ENCODE assay signal across 8 cellular contexts in genomic region chr12:49188205-49188915, GRCh38. TPM values are rescaled to one million over a fixed set of nuclear protein-coding genes. Genes with fewer than 3 reads are reported as not detected.
DNase-seq lines count a peak whose midpoint lies in the region; ATAC-seq, FAIRE-seq and TF ChIP-seq lines count a peak whose summit lies in the region.

No MANE protein-coding gene starts in this region.

- POLR2A ChIA-PET in endothelial cell of umbilical vein (lab: Charles Lee): interaction anchor here (0.5 to 4.8 kb wide), 18 partner anchors 9 to 118 kb away, joined by 3 to 58 read pairs (median 4); partner anchors contain the start of genes RHEBL1 and TUBA1B

- intact Hi-C loops in endothelial cell of umbilical vein (cut with micrococcal nuclease): no loop called here
- intact Hi-C loops in mucosa of descending colon (cut with DNase I, micrococcal nuclease): loop anchor here in 1 of 2 donors (10.0 kb wide), 1 partner anchor 54 kb away; the partner anchor contains the start of gene TUBA1B

- peak; percentile 40 for ATAC-seq in GM18867 (IDR thresholded peaks at IDR 0.05; ENCODE audit: unreplicated experiment)
- ATAC-seq in HG03135 (IDR thresholded peaks at IDR 0.05; ENCODE audit: unreplicated experiment): peak; percentile 46
- peak; percentile 83 for ATAC-seq in mucosa of descending colon

- H3K27me3 ChIP-seq in endothelial cell of umbilical vein (ENCODE audit: control insufficient read depth in 2 of 2, insufficient read depth in 2 of 2, low read length in 2 of 2): no peaks in the 10 kb centered on the region

- H3K27ac ChIP-seq in endothelial cell of umbilical vein (ENCODE audit: insufficient read depth, low read depth, low read length): peak overlapping the region; percentile 56

- peak; percentile 37 for FAIRE-seq in endothelial cell of umbilical vein (lab: Jason Lieb, UNC)

- H2AFZ ChIP-seq in endothelial cell of umbilical vein (ENCODE audit: low read depth, low read length): no peak overlapping the region

- peaks cover 26% of the 10 kb centered on the region for H3K79me2 ChIP-seq in endothelial cell of umbilical vein (ENCODE audit: control insufficient read depth, insufficient read depth, low read length)

- dilution Hi-C loops in endothelial cell of umbilical vein (cut with MboI; ENCODE audit: extremely low pct_ligation_motif_present, low sequenced_read_pairs): no loop called here

- peaks cover 9% of the 10 kb centered on the region for H4K20me1 ChIP-seq in endothelial cell of umbilical vein (replicated peaks; ENCODE audit: control insufficient read depth, extremely low read depth, insufficient read depth, low read length)

- H3K36me3 ChIP-seq in endothelial cell of umbilical vein (ENCODE audit: control insufficient read depth in 2 of 2, extremely low read depth in 1 of 2, insufficient read depth in 2 of 2, low read length in 2 of 2) (peaks cover 10 to 12% of the 10 kb centered on the region in 2 experiments), mucosa of descending colon (ENCODE audit: low read depth) (no peaks in the 10 kb centered on the region)

- TF ChIP-seq CTCF in AG09319 (IDR thresholded peaks at IDR 0.05; ENCODE audit: low read depth, low read length) (no peak; the same call in 1 of the 2 replicates), endothelial cell of umbilical vein (IDR thresholded peaks at IDR 0.05; ENCODE audit: extremely low read depth in 1 of 2, insufficient read depth in 1 of 2, low read depth in 1 of 2, low read length in 2 of 2) (no peak), mucosa of descending colon (IDR thresholded peaks at IDR 0.05) (no peak)

- DNase-seq in AG09319 (ENCODE audit: extremely low read depth, low read depth) (peak; percentile 45), NCI-H526 treated with DMSO at 0.1 percent for 48 hours (lab: John Stamatoyannopoulos, UW) (peak; percentile 50), endothelial cell of umbilical vein (ENCODE audit: low read depth, low spot score) (peak; percentile 65), mucosa of descending colon (peak; percentile 84 to 90 (median 88))
- DNase-seq in activated CD8-positive, alpha-beta memory T cell treated with anti-CD3 and anti-CD28 coated beads, Interleukin-2, amount 50 U/mL, for 24 hours (ENCODE audit: extremely low read depth): peak; percentile 44
- DNase-seq in stimulated activated CD8-positive, alpha-beta memory T cell treated with anti-CD3 and anti-CD28 coated beads, Interleukin-2, amount 100 ng/mL, for 48 hours (ENCODE audit: low read depth in 2 of 2): peak; percentile 51 to 69

- CTCF ChIA-PET in endothelial cell of umbilical vein (lab: Charles Lee): interaction anchor here (1.0 to 4.3 kb wide), 10 partner anchors 13 to 124 kb away, joined by 3 to 38 read pairs (median 12); partner anchors contain the start of gene TUBA1B

- H3K9ac ChIP-seq in endothelial cell of umbilical vein (replicated peaks; ENCODE audit: extremely low read depth, insufficient read depth, low read length): peak overlapping the region; percentile 84

- H3K9me3 ChIP-seq in endothelial cell of umbilical vein (replicated peaks; ENCODE audit: control insufficient read depth, insufficient read depth, low read length) (no peaks in the 10 kb centered on the region), mucosa of descending colon (no peaks in the 10 kb centered on the region)

- no peaks in the 10 kb centered on the region for H3K9me1 ChIP-seq in endothelial cell of umbilical vein (replicated peaks; ENCODE audit: control insufficient read depth, extremely low read depth, insufficient read depth, low read length)

- peak overlapping the region; percentile 3 for H3K4me2 ChIP-seq in endothelial cell of umbilical vein (ENCODE audit: insufficient read depth, low read length)

- BruUV-seq in endothelial cell of umbilical vein (replicated peaks; lab: Mats Ljungman, UMichigan): TSS peak; percentile 57

- peak overlapping the region; percentile 74 to 95 (median 89) for H3K4me3 ChIP-seq in endothelial cell of umbilical vein (replicated peaks in 1 of 3; ENCODE audit: insufficient read depth in 1 of 3, low read depth in 1 of 3, low read length in 3 of 3)
- H3K4me3 ChIP-seq in mucosa of descending colon: peak overlapping the region; percentile 51

- peaks cover 28% of the 10 kb centered on the region for H3K4me1 ChIP-seq in endothelial cell of umbilical vein (ENCODE audit: control insufficient read depth, extremely low read depth, insufficient read depth, low read length)
- peaks cover 4% of the 10 kb centered on the region for H3K4me1 ChIP-seq in mucosa of descending colon (ENCODE audit: low read depth)

- TF ChIP-seq POLR2A in endothelial cell of umbilical vein (IDR thresholded peaks at IDR 0.05; ENCODE audit: low read depth, low read length): no peak

TF ChIP-seq in endothelial cell of umbilical vein, 7 proteins besides CTCF, POLR2A, EP300 and RAD21:
- no peak for TF ChIP-seq MAX (IDR thresholded peaks at IDR 0.05; ENCODE audit: insufficient read depth, insufficient read length)
- no peak for TF ChIP-seq FOS (IDR thresholded peaks at IDR 0.05; ENCODE audit: borderline replicate concordance, insufficient read depth, low read length)
- no peak for TF ChIP-seq JUN (IDR thresholded peaks at IDR 0.05; ENCODE audit: borderline replicate concordance, insufficient read depth, insufficient read length, low read depth)
- TF ChIP-seq POLR2AphosphoS5 (IDR thresholded peaks at IDR 0.05; ENCODE audit: insufficient read depth, low read depth, low read length): peak; percentile 62
- TF ChIP-seq GATA2 (IDR thresholded peaks at IDR 0.05; ENCODE audit: insufficient read depth, insufficient read length, low read depth, low read length): no peak
- no peak for TF ChIP-seq EZH2 (IDR thresholded peaks at IDR 0.05; ENCODE audit: borderline replicate concordance, low read depth, low read length, severe bottlenecking)
- no peak for TF ChIP-seq MYC (IDR thresholded peaks at IDR 0.05; ENCODE audit: low read depth, low read length)

RNA-seq across cellular contexts. Expression of gene TUBA1A, which starts 0.5 kb away (rescaled TPM):
- total RNA-seq in endothelial cell of umbilical vein (701 and 740 TPM in 2 replicates), mucosa of descending colon (100 to 1,000 TPM in 1 of 3 donors, 10 to 100 TPM in 2; 20.5 to 295 (median 64.4) TPM)
- polyA plus RNA-seq in endothelial cell of umbilical vein: 2,429 and 3,046 TPM in 2 replicates
- 1,553 and 1,641 TPM in 2 replicates for polyA plus RNA-seq in endothelial cell of umbilical vein (2011; cell fraction: cytosol; rRNA removed)
- 917 and 1,076 TPM in 2 replicates for polyA plus RNA-seq in endothelial cell of umbilical vein (2011; cell fraction: nucleus; rRNA removed)
- 924 and 1,060 TPM in 2 replicates for polyA plus RNA-seq in endothelial cell of umbilical vein (2012)
- polyA minus RNA-seq in endothelial cell of umbilical vein: 1,517 and 1,697 TPM in 2 replicates
- polyA minus RNA-seq in endothelial cell of umbilical vein (2011; cell fraction: cytosol; rRNA and poly(A)+ RNA removed): 2.2 TPM
- 321 and 332 TPM in 2 replicates for polyA minus RNA-seq in endothelial cell of umbilical vein (2011; cell fraction: nucleus; rRNA and poly(A)+ RNA removed)

RNA-seq across cellular contexts. Expression of gene TUBA1B, which starts 57.2 kb away (rescaled TPM):
- 2,228 and 2,245 TPM in 2 replicates for total RNA-seq in endothelial cell of umbilical vein
- polyA plus RNA-seq in endothelial cell of umbilical vein: 5,362 and 5,535 TPM in 2 replicates
- polyA plus RNA-seq in endothelial cell of umbilical vein (2011; cell fraction: cytosol; rRNA removed): 3,501 and 4,863 TPM in 2 replicates
- 1,748 and 1,873 TPM in 2 replicates for polyA plus RNA-seq in endothelial cell of umbilical vein (2011; cell fraction: nucleus; rRNA removed)
- 1,739 and 2,630 TPM in 2 replicates for polyA plus RNA-seq in endothelial cell of umbilical vein (2012)
- 3,873 and 4,381 TPM in 2 replicates for polyA minus RNA-seq in endothelial cell of umbilical vein
- polyA minus RNA-seq in endothelial cell of umbilical vein (2011; cell fraction: cytosol; rRNA and poly(A)+ RNA removed): 1,513 TPM
- 672 and 794 TPM in 2 replicates for polyA minus RNA-seq in endothelial cell of umbilical vein (2011; cell fraction: nucleus; rRNA and poly(A)+ RNA removed)
- total RNA-seq in mucosa of descending colon: 100 to 1,000 TPM; 391 to 679 (median 491) TPM

Comparison
In these comparisons a context has a peak if more than half of its experiments do, and no peak if none do; other contexts are left out.
1. Peak in every context shown above with its lines: DNase-seq, ATAC-seq, H3K4me3 ChIP-seq and H3K27ac ChIP-seq.